8 cellular contexts compared by ENCODE assay signal in the genomic region with DNA sequence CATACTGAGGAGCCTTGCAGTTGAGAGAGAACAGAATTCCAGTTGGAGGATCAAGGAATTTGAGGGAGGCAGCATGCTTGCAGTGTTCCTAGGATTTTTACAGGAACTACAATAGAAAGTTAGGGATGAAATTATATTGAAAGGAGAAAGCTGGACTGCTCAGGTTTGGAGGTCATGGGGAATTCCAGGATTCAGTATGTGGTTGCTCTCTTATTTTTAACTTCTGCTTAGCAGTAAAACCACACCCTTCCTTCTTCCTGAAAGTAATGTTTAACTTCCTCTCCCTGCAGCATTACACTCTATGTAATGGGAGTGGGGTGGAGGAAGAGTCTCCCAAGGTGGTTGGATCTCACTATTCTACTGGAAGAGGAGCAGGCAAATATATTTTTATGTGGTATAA. TPM values are rescaled to one million over a fixed set of nuclear protein-coding genes. Genes with fewer than 3 reads are reported as not detected.
DNase-seq lines count a peak whose midpoint lies in the region; ATAC-seq and TF ChIP-seq lines count a peak whose summit lies in the region.

No MANE protein-coding gene starts in this region.

- no peaks in the 10 kb centered on the region for H3K27me3 ChIP-seq in prostate gland (replicated peaks; ENCODE audit: insufficient read depth)

- TF ChIP-seq CTCF in endothelial cell (IDR thresholded peaks at IDR 0.05; ENCODE audit: unreplicated experiment) (no peak), prostate gland (IDR thresholded peaks at IDR 0.05) (no peak)

- H3K27me3 Mint-ChIP-seq in endothelial cell (ENCODE audit: unreplicated experiment) = peaks cover 4% of the 10 kb centered on the region

- peaks cover 49% of the 10 kb centered on the region for H3K36me3 Mint-ChIP-seq in endothelial cell (ENCODE audit: low read depth, unreplicated experiment)

- ATAC-seq in GM18511 (IDR thresholded peaks at IDR 0.05; ENCODE audit: unreplicated experiment) (peak; percentile 19), HG02678 (IDR thresholded peaks at IDR 0.05; ENCODE audit: unreplicated experiment) (no peak)

- no peak for TF ChIP-seq POLR2A in prostate gland (IDR thresholded peaks at IDR 0.05)

- peaks cover 2 to 5% of the 10 kb centered on the region in 2 donors for H3K36me3 ChIP-seq in prostate gland

- peak overlapping the region; percentile 68 for H3K4me3 Mint-ChIP-seq in endothelial cell (ENCODE audit: unreplicated experiment)

- DNase-seq in NOMO-1 treated with dmso at 0.1 percent for 144 hours (lab: John Stamatoyannopoulos, UW; ENCODE audit: unreplicated experiment) = peak; percentile 18
- DNase-seq in endothelial cell (ENCODE audit: low spot score) = no peak
- no peak for DNase-seq in prostate gland (ENCODE audit: low spot score)
- DNase-seq in stimulated activated CD8-positive, alpha-beta memory T cell treated with anti-CD3 and anti-CD28 coated beads, Interleukin-4, amount 100 ng/mL, for 48 hours = no peak
- DNase-seq in stimulated activated CD4-positive, alpha-beta T cell treated with anti-CD3 and anti-CD28 coated beads, Interleukin-15, amount 100 ng/mL, for 24 hours = no peak
- DNase-seq in stimulated activated CD4-positive, alpha-beta T cell treated with anti-CD3 and anti-CD28 coated beads, Interleukin-12 subunit alpha, Interleukin-12 subunit beta, amount 100 ng/mL, for 4 hours = no peak

- intact Hi-C loops in prostate gland (cut with DNase I) = no loop called here

- no peak overlapping the region for H3K4me3 ChIP-seq in prostate gland

- peak overlapping the region; percentile 38 to 66 for H3K27ac ChIP-seq in prostate gland

- H3K4me1 Mint-ChIP-seq in endothelial cell (ENCODE audit: unreplicated experiment) = peaks cover 53% of the 10 kb centered on the region

- H3K9me3 Mint-ChIP-seq in endothelial cell (ENCODE audit: unreplicated experiment) = no peaks in the 10 kb centered on the region

- H3K9me3 ChIP-seq in prostate gland = no peaks in the 10 kb centered on the region

- peaks cover 25% of the 10 kb centered on the region for H3K4me1 ChIP-seq in prostate gland (replicated peaks)

- H3K27ac Mint-ChIP-seq in endothelial cell (ENCODE audit: unreplicated experiment) = peak overlapping the region; percentile 85

RNA-seq across cellular contexts. Expression of a gene that starts 31.3 kb away (rescaled TPM):
- 350 TPM for total RNA-seq in endothelial cell (ENCODE audit: unreplicated experiment)
- total RNA-seq in prostate gland = 100 to 1,000 TPM; 189 to 223 TPM

RNA-seq across cellular contexts. Expression of a gene that starts 41.3 kb away (rescaled TPM):
- total RNA-seq in endothelial cell (ENCODE audit: unreplicated experiment) = not detected
- total RNA-seq in prostate gland = 1 to 10 TPM in 1 of 2 donors, not detected in 1; 1.0 TPM

RNA-seq across cellular contexts. Expression of a gene that starts 51.6 kb away (rescaled TPM):
- total RNA-seq in endothelial cell (ENCODE audit: unreplicated experiment) (210 TPM), prostate gland (100 to 1,000 TPM; 181 to 334 TPM)
